7 cellular contexts compared by ENCODE assay signal in genomic region chr17:4364622-4365041, GRCh38. TPM values are rescaled to one million over a fixed set of nuclear protein-coding genes. Genes with fewer than 3 reads are reported as not detected.
DNase-seq lines count a peak whose midpoint lies in the region; ATAC-seq and TF ChIP-seq lines count a peak whose summit lies in the region.

No MANE protein-coding gene starts in this region.

- H3K4me3 Mint-ChIP-seq in activated T-helper 1 cell treated with anti-CD3 and anti-CD28 coated beads, Interleukin-12 subunit alpha, Interleukin-12 subunit beta, Interleukin-2, Interleukin-4 antibody, amounts not matched to agents 30 ng/mL and 10 ng/mL and 1 ng/mL, durations not matched to agents 14 hours and 24 hours and 36 hours: peak overlapping the region; percentile 97
- H3K4me3 Mint-ChIP-seq in stimulated activated memory B cell treated with anti-CD40 and anti-IgM and Interleukin-4, amounts not matched to agents 10 μg/mL and 1 μg/mL and 100 μg/mL, for 72 hours: peak overlapping the region; percentile 93

- no peak for ATAC-seq in stimulated activated memory B cell treated with anti-CD40 and anti-IgM and Interleukin-4, amounts not matched to agents 10 μg/mL and 1 μg/mL and 100 μg/mL, for 72 hours
- ATAC-seq in HG03135 (IDR thresholded peaks at IDR 0.05; ENCODE audit: unreplicated experiment) (no peak), HG03342 (IDR thresholded peaks at IDR 0.05; ENCODE audit: unreplicated experiment) (no peak)

- H3K27me3 ChIP-seq in HL-60 (ENCODE audit: insufficient read depth, poor library complexity, severe bottlenecking): no peaks in the 10 kb centered on the region

- H3K9me3 Mint-ChIP-seq in activated T-helper 1 cell treated with anti-CD3 and anti-CD28 coated beads, Interleukin-12 subunit alpha, Interleukin-12 subunit beta, Interleukin-2, Interleukin-4 antibody, amounts not matched to agents 30 ng/mL and 10 ng/mL and 1 ng/mL, durations not matched to agents 14 hours and 24 hours and 36 hours: no peaks in the 10 kb centered on the region
- no peaks in the 10 kb centered on the region for H3K9me3 Mint-ChIP-seq in stimulated activated memory B cell treated with anti-CD40 and anti-IgM and Interleukin-4, amounts not matched to agents 10 μg/mL and 1 μg/mL and 100 μg/mL, for 72 hours

- H3K27me3 Mint-ChIP-seq in activated T-helper 1 cell treated with anti-CD3 and anti-CD28 coated beads, Interleukin-12 subunit alpha, Interleukin-12 subunit beta, Interleukin-2, Interleukin-4 antibody, amounts not matched to agents 30 ng/mL and 10 ng/mL and 1 ng/mL, durations not matched to agents 14 hours and 24 hours and 36 hours (ENCODE audit: insufficient read depth): no peaks in the 10 kb centered on the region
- no peaks in the 10 kb centered on the region for H3K27me3 Mint-ChIP-seq in stimulated activated memory B cell treated with anti-CD40 and anti-IgM and Interleukin-4, amounts not matched to agents 10 μg/mL and 1 μg/mL and 100 μg/mL, for 72 hours

- H3K27ac Mint-ChIP-seq in activated T-helper 1 cell treated with anti-CD3 and anti-CD28 coated beads, Interleukin-12 subunit alpha, Interleukin-12 subunit beta, Interleukin-2, Interleukin-4 antibody, amounts not matched to agents 30 ng/mL and 10 ng/mL and 1 ng/mL, durations not matched to agents 14 hours and 24 hours and 36 hours: peak overlapping the region; percentile 97
- H3K27ac Mint-ChIP-seq in stimulated activated memory B cell treated with anti-CD40 and anti-IgM and Interleukin-4, amounts not matched to agents 10 μg/mL and 1 μg/mL and 100 μg/mL, for 72 hours: peak overlapping the region; percentile 85

- DNase-seq in HL-60 (ENCODE audit: low read depth in 1 of 2, low spot score in 1 of 2) (no peak), EL (no peak)
- no peak for DNase-seq in activated T-helper 1 cell treated with anti-CD3 and anti-CD28 coated beads, Interleukin-12 subunit alpha, Interleukin-12 subunit beta, Interleukin-2, Interleukin-4 antibody, amounts not matched to agents 30 ng/mL and 10 ng/mL and 1 ng/mL, durations not matched to agents 14 hours and 24 hours and 36 hours (ENCODE audit: low spot score)

- intact Hi-C loops in activated T-helper 1 cell treated with anti-CD3 and anti-CD28 coated beads, Interleukin-12 subunit alpha, Interleukin-12 subunit beta, Interleukin-2, Interleukin-4 antibody, amounts not matched to agents 30 ng/mL and 10 ng/mL and 1 ng/mL, durations not matched to agents 14 hours and 24 hours and 36 hours (cut with micrococcal nuclease): loop anchor here (1.0 to 10.0 kb wide), 4 partner anchors 11 to 578 kb away; partner anchors contain the start of genes ARRB2, RNF167 and SLC25A11

- H3K36me3 Mint-ChIP-seq in activated T-helper 1 cell treated with anti-CD3 and anti-CD28 coated beads, Interleukin-12 subunit alpha, Interleukin-12 subunit beta, Interleukin-2, Interleukin-4 antibody, amounts not matched to agents 30 ng/mL and 10 ng/mL and 1 ng/mL, durations not matched to agents 14 hours and 24 hours and 36 hours (ENCODE audit: low read depth): peaks cover 14% of the 10 kb centered on the region
- H3K36me3 Mint-ChIP-seq in stimulated activated memory B cell treated with anti-CD40 and anti-IgM and Interleukin-4, amounts not matched to agents 10 μg/mL and 1 μg/mL and 100 μg/mL, for 72 hours: peaks cover 11% of the 10 kb centered on the region

- H3K27ac ChIP-seq in HL-60 (replicated peaks): peak overlapping the region; percentile 89

- H3K4me3 ChIP-seq in HL-60 (replicated peaks; ENCODE audit: insufficient read depth, low read length): peak overlapping the region; percentile 68
- H3K4me3 ChIP-seq in iPS-11a (ENCODE audit: low read depth, low read length): peak overlapping the region; percentile 91

- TF ChIP-seq CTCF in HL-60 (IDR thresholded peaks at IDR 0.05; ENCODE audit: insufficient read depth, low read length): no peak

- H3K4me1 Mint-ChIP-seq in activated T-helper 1 cell treated with anti-CD3 and anti-CD28 coated beads, Interleukin-12 subunit alpha, Interleukin-12 subunit beta, Interleukin-2, Interleukin-4 antibody, amounts not matched to agents 30 ng/mL and 10 ng/mL and 1 ng/mL, durations not matched to agents 14 hours and 24 hours and 36 hours (ENCODE audit: low read depth): peaks cover 30% of the 10 kb centered on the region
- peaks cover 42% of the 10 kb centered on the region for H3K4me1 Mint-ChIP-seq in stimulated activated memory B cell treated with anti-CD40 and anti-IgM and Interleukin-4, amounts not matched to agents 10 μg/mL and 1 μg/mL and 100 μg/mL, for 72 hours

RNA-seq across cellular contexts. Expression of gene UBE2G1, which starts 1.8 kb away (rescaled TPM):
- 80.3 and 87.3 TPM in 2 replicates for total RNA-seq in activated T-helper 1 cell treated with anti-CD3 and anti-CD28 coated beads, Interleukin-12 subunit alpha, Interleukin-12 subunit beta, Interleukin-2, Interleukin-4 antibody, amounts not matched to agents 30 ng/mL and 10 ng/mL and 1 ng/mL, durations not matched to agents 14 hours and 24 hours and 36 hours
